In the genomic region with DNA sequence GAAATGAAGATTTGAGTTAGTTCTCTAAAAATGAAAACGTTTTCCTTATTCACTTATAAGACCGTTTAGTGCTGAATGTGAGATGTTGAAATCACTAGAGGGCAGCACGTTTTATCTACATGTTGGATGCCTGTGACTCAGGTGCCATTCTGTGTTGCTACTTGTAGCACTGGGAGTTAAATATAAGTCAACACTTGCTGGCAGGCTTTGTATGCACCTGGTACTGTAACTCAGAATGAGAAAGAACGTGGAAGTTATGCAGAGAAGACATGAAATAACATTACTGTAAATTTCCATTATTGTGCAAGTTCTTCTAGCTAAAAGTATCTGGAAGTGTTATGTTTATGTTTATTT, we compare ENCODE assay signal across 8 cellular contexts. TPM values are rescaled to one million over a fixed set of nuclear protein-coding genes. Genes with fewer than 3 reads are reported as not detected.
A peak's percentile ranks its signal among the peaks of the same experiment; 100 is the strongest.
DNase-seq lines count a peak whose midpoint lies in the region; ATAC-seq and TF ChIP-seq lines count a peak whose summit lies in the region.

No MANE protein-coding gene starts in this region.

- no peaks in the 10 kb centered on the region for H3K36me3 ChIP-seq in A673 (ENCODE audit: insufficient read depth, low read length, poor library complexity, severe bottlenecking)
- H3K36me3 ChIP-seq in RWPE2 (ENCODE audit: low read depth), result peaks cover 30% of the 10 kb centered on the region

- H3K27me3 ChIP-seq in A673 (replicated peaks; ENCODE audit: insufficient read depth, low read depth, low read length, poor library complexity) (no peaks in the 10 kb centered on the region), RWPE2 (ENCODE audit: insufficient read depth, poor library complexity, severe bottlenecking) (no peaks in the 10 kb centered on the region)

- peak; percentile 54 for DNase-seq in A673 (ENCODE audit: low spot score)
- DNase-seq in HPDE6-E6E7 (ENCODE audit: extremely low spot score), result peak; percentile 63
- peak; percentile 71 for DNase-seq in RWPE2 (ENCODE audit: low spot score)
- DNase-seq in fibroblast of pulmonary artery (ENCODE audit: low read depth), result peak; percentile 91
- DNase-seq in putamen (ENCODE audit: low spot score), result peak; percentile 9

- H3K27ac ChIP-seq in A673 (ENCODE audit: low read depth, low read length, poor library complexity, severe bottlenecking) (no peak overlapping the region), RWPE2 (ENCODE audit: poor library complexity, severe bottlenecking) (peak overlapping the region; percentile 32)

- TF ChIP-seq CTCF in A673 (conservative IDR thresholded peaks at IDR 0.05; ENCODE audit: low read depth, low read length), result peak; percentile 52
- peak; percentile 40 for TF ChIP-seq CTCF in GM12873 (IDR thresholded peaks at IDR 0.05; ENCODE audit: insufficient read depth, low read depth, low read length, missing control alignments)
- peak; percentile 71 for TF ChIP-seq CTCF in RWPE2 (IDR thresholded peaks at IDR 0.05; ENCODE audit: poor library complexity, severe bottlenecking)
- peak; percentile 38 for TF ChIP-seq CTCF in fibroblast of pulmonary artery (IDR thresholded peaks at IDR 0.05; ENCODE audit: low read length, missing control alignments)

- CTCF ChIA-PET in A673 (lab: Charles Lee), result no interaction called here

- no TSS peak for BruUV-seq in A673 (replicated peaks; lab: Mats Ljungman, UMichigan)

- H3K4me1 ChIP-seq in A673 (ENCODE audit: insufficient read depth, low read length, poor library complexity, severe bottlenecking) (peaks cover 12% of the 10 kb centered on the region), RWPE2 (ENCODE audit: insufficient read depth, poor library complexity, severe bottlenecking) (peaks cover 11% of the 10 kb centered on the region)

- H3K9me3 ChIP-seq in A673 (ENCODE audit: low read depth, low read length, poor library complexity, severe bottlenecking) (no peaks in the 10 kb centered on the region), RWPE2 (ENCODE audit: severe bottlenecking) (no peaks in the 10 kb centered on the region)

- POLR2A ChIA-PET in A673 (lab: Charles Lee; ENCODE audit: low non-redundant PET), result no interaction called here

- intact Hi-C loops in A673 (cut with micrococcal nuclease; ENCODE audit: unreplicated experiment), result loop anchor here (10.0 kb wide), 1 partner anchor 289 kb away; no protein-coding TSS in a partner anchor

- no peak overlapping the region for H3K4me3 ChIP-seq in A673 (ENCODE audit: low read depth, low read length, poor library complexity, severe bottlenecking)
- H3K4me3 ChIP-seq in RWPE2 (ENCODE audit: severe bottlenecking), result no peak overlapping the region
- no peak overlapping the region for H3K4me3 ChIP-seq in fibroblast of pulmonary artery (replicated peaks; ENCODE audit: low read depth, low read length)

- ATAC-seq in RWPE2 (ENCODE audit: low read depth), result peak; percentile 86
- ATAC-seq in HG03521 (IDR thresholded peaks at IDR 0.05; ENCODE audit: unreplicated experiment), result no peak
- no peak for ATAC-seq in GM19035 (IDR thresholded peaks at IDR 0.05; ENCODE audit: unreplicated experiment)

RNA-seq across cellular contexts. Expression of a gene that starts 45.9 kb away (rescaled TPM):
- 13.8 and 14.1 TPM in 2 replicates for total RNA-seq in A673 (2021)

Comparison
In these comparisons a context has a peak if more than half of its experiments do, and no peak if none do; other contexts are left out.
1. DNase-seq: peak in every context shown above with its lines; median percentile 91 in fibroblast of pulmonary artery; 71 in RWPE2; 63 in HPDE6-E6E7; 54 in A673; 9 in putamen.